2 cellular contexts compared by ENCODE assay signal in genomic region chr7:294440-295154, GRCh38.
TF ChIP-seq lines count a peak whose summit lies in the region.

No MANE protein-coding gene starts in this region.

TF ChIP-seq in SK-N-SH treated with all-trans-retinoic acid at 6 μM for 48 hours, 23 proteins besides CTCF, POLR2A, EP300 and RAD21:
- no peak for TF ChIP-seq GLIS3 (CRISPR knock-in tag; IDR thresholded peaks at IDR 0.05)
- peak; percentile 99 for TF ChIP-seq ZNF70 (CRISPR knock-in tag; IDR thresholded peaks at IDR 0.05)
- TF ChIP-seq, protein P1, sequence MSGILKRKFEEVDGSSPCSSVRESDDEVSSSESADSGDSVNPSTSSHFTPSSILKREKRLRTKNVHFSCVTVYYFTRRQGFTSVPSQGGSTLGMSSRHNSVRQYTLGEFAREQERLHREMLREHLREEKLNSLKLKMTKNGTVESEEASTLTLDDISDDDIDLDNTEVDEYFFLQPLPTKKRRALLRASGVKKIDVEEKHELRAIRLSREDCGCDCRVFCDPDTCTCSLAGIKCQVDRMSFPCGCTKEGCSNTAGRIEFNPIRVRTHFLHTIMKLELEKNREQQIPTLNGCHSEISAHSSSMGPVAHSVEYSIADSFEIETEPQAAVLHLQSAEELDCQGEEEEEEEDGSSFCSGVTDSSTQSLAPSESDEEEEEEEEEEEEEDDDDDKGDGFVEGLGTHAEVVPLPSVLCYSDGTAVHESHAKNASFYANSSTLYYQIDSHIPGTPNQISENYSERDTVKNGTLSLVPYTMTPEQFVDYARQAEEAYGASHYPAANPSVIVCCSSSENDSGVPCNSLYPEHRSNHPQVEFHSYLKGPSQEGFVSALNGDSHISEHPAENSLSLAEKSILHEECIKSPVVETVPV (CRISPR knock-in tag; IDR thresholded peaks at IDR 0.05) = no peak
- no peak for TF ChIP-seq ZFP30 (CRISPR knock-in tag; IDR thresholded peaks at IDR 0.05)
- TF ChIP-seq PPARA (CRISPR knock-in tag; IDR thresholded peaks at IDR 0.05; ENCODE audit: borderline replicate concordance) = no peak
- no peak for TF ChIP-seq ZNF8 (CRISPR knock-in tag; IDR thresholded peaks at IDR 0.05)

TF ChIP-seq in SK-N-SH, 30 proteins besides CTCF, POLR2A, EP300 and RAD21:
- TF ChIP-seq NRF1 (IDR thresholded peaks at IDR 0.05; ENCODE audit: low read depth, low read length) (no peak), NFIC (IDR thresholded peaks at IDR 0.05; ENCODE audit: borderline replicate concordance) (no peak), GABPA (IDR thresholded peaks at IDR 0.05; ENCODE audit: low read depth) (no peak), TCF12 (IDR thresholded peaks at IDR 0.05) (no peak), FOXM1 (IDR thresholded peaks at IDR 0.05; ENCODE audit: low read depth) (no peak), EZH2phosphoT487 (IDR thresholded peaks at IDR 0.05; ENCODE audit: borderline replicate concordance, low read depth) (no peak), JUND (IDR thresholded peaks at IDR 0.05) (no peak), CHD2 (IDR thresholded peaks at IDR 0.05; ENCODE audit: low read length, partially characterized antibody) (no peak), REST (IDR thresholded peaks at IDR 0.05; ENCODE audit: low read depth, low read length) (no peak), USF1 (IDR thresholded peaks at IDR 0.05; ENCODE audit: borderline replicate concordance, low read depth) (no peak), SIN3A (IDR thresholded peaks at IDR 0.05; ENCODE audit: borderline replicate concordance, low read depth, low read length) (no peak), FOSL2 (IDR thresholded peaks at IDR 0.05; ENCODE audit: borderline replicate concordance, low read depth) (no peak), RXRA (IDR thresholded peaks at IDR 0.05; ENCODE audit: borderline replicate concordance, low read depth) (no peak)
- TF ChIP-seq, protein P2, sequence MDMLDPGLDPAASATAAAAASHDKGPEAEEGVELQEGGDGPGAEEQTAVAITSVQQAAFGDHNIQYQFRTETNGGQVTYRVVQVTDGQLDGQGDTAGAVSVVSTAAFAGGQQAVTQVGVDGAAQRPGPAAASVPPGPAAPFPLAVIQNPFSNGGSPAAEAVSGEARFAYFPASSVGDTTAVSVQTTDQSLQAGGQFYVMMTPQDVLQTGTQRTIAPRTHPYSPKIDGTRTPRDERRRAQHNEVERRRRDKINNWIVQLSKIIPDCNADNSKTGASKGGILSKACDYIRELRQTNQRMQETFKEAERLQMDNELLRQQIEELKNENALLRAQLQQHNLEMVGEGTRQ (IDR thresholded peaks at IDR 0.05; ENCODE audit: borderline replicate concordance, low read depth, low read length) = no peak
